ENCODE assay signal across 8 cellular contexts in genomic region chr2:238426568-238427434, GRCh38. TPM values are rescaled to one million over a fixed set of nuclear protein-coding genes. Genes with fewer than 3 reads are reported as not detected.
DNase-seq lines count a peak whose midpoint lies in the region; ATAC-seq and TF ChIP-seq lines count a peak whose summit lies in the region.

Gene ASB1, plus strand, starts transcription at chr2:238426927. Its CDS starts 144 bp downstream, at chr2:238427071.

- peak; percentile 88 for TF ChIP-seq POLR2A in GM18951 (IDR thresholded peaks at IDR 0.05; ENCODE audit: extremely low read depth, insufficient read depth, insufficient read length)

- peak; percentile 71 for DNase-seq in Ammon's horn (ENCODE audit: low spot score)
- peak; percentile 61 for DNase-seq in NCI-H526 treated with DMSO at 0.1 percent for 48 hours (lab: John Stamatoyannopoulos, UW)
- DNase-seq in activated CD4-positive, alpha-beta T cell treated with anti-CD3 and anti-CD28 coated beads, Interleukin-2, amount 50 U/mL, for 48 hours, result peak; percentile 85 to 89
- peak; percentile 88 for DNase-seq in lower lobe of right lung
- peak; percentile 51 to 75 (median 58) for DNase-seq in stimulated activated CD4-positive, alpha-beta T cell treated with anti-CD3 and anti-CD28 coated beads, TNF-alpha, amount 100 ng/mL, for 4 hours (ENCODE audit: low read depth in 3 of 3)

- H3K27ac ChIP-seq in duodenal mucosa (ENCODE audit: low read depth, low read length), result peak within 1 kb of the TSS; percentile 97
- H3K27ac ChIP-seq in lower lobe of right lung, result peak within 1 kb of the TSS; percentile 93

- intact Hi-C loops in lower lobe of right lung (cut with DNase I), result no loop called here

- no peak for TF ChIP-seq CTCF in lower lobe of right lung (IDR thresholded peaks at IDR 0.05)

- H3K36me3 ChIP-seq in duodenal mucosa (ENCODE audit: control insufficient read depth in 1 of 2, insufficient read depth in 2 of 2, low read length in 2 of 2), result peaks cover 5 to 8% of the 10 kb centered on the region in 2 donors
- no peaks in the 10 kb centered on the region for H3K36me3 ChIP-seq in lower lobe of right lung

- H3K4me3 ChIP-seq in duodenal mucosa (ENCODE audit: low read depth in 1 of 2, low read length in 2 of 2) (peak within 1 kb of the TSS; percentile 94 to 96), lower lobe of right lung (peak within 1 kb of the TSS; percentile 92)

- H3K9me3 ChIP-seq in duodenal mucosa (ENCODE audit: control insufficient read depth in 1 of 2, low read length in 2 of 2) (no peaks in the 10 kb centered on the region), lower lobe of right lung (no peaks in the 10 kb centered on the region)

- H3K27me3 ChIP-seq in duodenal mucosa (ENCODE audit: control insufficient read depth in 1 of 2, insufficient read depth in 2 of 2, low read length in 2 of 2) (no peaks in the 10 kb centered on the region), lower lobe of right lung (ENCODE audit: low read depth) (no peaks in the 10 kb centered on the region)

- in situ Hi-C loops in GM18951 (cut with MboI; ENCODE audit: low sequenced_read_pairs, unreplicated experiment), result no loop called here

- H3K4me1 ChIP-seq in duodenal mucosa (ENCODE audit: control insufficient read depth in 1 of 2, insufficient read depth in 2 of 2, low read length in 2 of 2) (peaks cover 11 to 20% of the 10 kb centered on the region in 2 donors), lower lobe of right lung (peaks cover 27% of the 10 kb centered on the region)

- ATAC-seq in HG03175 (IDR thresholded peaks at IDR 0.05; ENCODE audit: unreplicated experiment) (peak; percentile 83), lower lobe of right lung (peak; percentile 90 to 95)

- H3K9ac ChIP-seq in duodenal mucosa (ENCODE audit: low read depth in 1 of 2, low read length in 2 of 2), result peak within 1 kb of the TSS; percentile 76 to 95

RNA-seq across cellular contexts. Expression of gene ASB1, which starts in this region (rescaled TPM):
- 20.7 TPM for total RNA-seq in lower lobe of right lung

Comparison
In these comparisons a context has a peak if more than half of its experiments do, and no peak if none do; other contexts are left out.
1. Peak in every context shown above with its lines: DNase-seq, ATAC-seq, H3K4me3 ChIP-seq and H3K27ac ChIP-seq.